In the genomic region with DNA sequence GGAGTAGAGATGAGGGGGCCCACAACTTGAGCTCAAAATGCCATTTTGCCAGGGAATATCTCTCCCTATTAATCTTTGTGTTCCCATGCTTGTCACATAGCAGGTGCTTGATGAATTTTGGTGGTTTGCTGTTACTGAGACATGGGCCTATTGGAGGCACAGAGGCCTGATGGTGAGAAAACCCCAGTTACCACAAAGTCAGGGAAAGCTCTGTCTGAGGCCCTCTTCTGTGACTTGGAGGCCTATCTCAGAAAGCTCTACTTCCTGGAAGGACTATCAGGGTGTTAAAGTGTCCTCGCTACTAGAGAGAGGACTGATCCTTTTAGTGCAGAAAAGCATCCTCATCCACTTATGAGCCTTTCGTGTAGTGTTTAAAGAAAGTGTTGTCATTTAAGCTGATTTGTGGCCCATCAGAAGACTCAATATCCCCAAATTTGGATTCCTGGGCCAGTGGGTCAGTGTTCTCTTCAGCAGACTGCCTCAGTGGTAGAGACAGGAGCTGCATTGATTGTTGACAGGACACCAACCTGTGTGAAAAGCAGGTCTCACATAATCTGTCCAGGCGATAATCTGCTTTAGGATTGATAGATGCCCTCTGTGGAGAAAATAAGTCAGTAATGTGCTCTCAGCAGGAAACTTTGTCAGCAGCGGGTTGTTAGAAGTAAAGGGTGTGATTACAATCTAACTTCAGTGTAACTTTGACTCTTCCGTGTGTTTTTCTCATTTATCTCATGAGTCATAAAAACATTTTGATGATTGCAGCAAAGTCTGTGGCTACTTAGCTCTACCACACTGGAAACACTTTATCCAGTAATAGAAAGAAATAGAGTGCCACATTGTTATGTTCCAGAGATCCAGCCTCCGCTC, we compare ENCODE assay signal across 10 cellular contexts.
DNase-seq lines count a peak whose midpoint lies in the region; ATAC-seq, FAIRE-seq and TF ChIP-seq lines count a peak whose summit lies in the region.
"Had no signal": no experiment of that assay in that cellular context is flagged by ENCODE, and none has a peak within 500 bp of the region (broad histone marks: within the 10 kb centered on the region; RNA-seq: fewer than 3 reads in every experiment).

No MANE protein-coding gene starts in this region.

- CTCF ChIA-PET in Caco-2 (lab: Charles Lee), result no interaction called here

- FAIRE-seq in small intestine (lab: Jason Lieb, UNC) (no peak), pancreas (lab: Jason Lieb, UNC) (no peak)

- BruUV-seq in Caco-2 (replicated peaks; lab: Mats Ljungman, UMichigan), result no TSS peak

- DNase-seq in activated CD4-positive, alpha-beta T cell treated with anti-CD3 and anti-CD28 coated beads for 48 hours, result peak; percentile 54
- no peak for DNase-seq in activated CD4-positive, alpha-beta T cell treated with anti-CD3 and anti-CD28 coated beads, Interleukin-2, amount 50 U/mL, for 1 hour
- no peak for DNase-seq in activated naive CD8-positive, alpha-beta T cell treated with anti-CD3 and anti-CD28 coated beads, Interleukin-2, amount 10 ng/mL, durations not matched to agents 7 days and 5 days
- DNase-seq in small intestine (peak; percentile 50), Caco-2 (no peak), pancreas (no peak)
- DNase-seq: Kasumi-1 had no signal

- 54 to 64% (median 57%) methylated on average over 6 of the region's 6 CpGs for WGBS in small intestine, 3 donors
- WGBS in pancreas, 2 donors, result 80 to 87% methylated on average over 6 of the region's 6 CpGs

- H3K27me3 ChIP-seq in small intestine (ENCODE audit: control insufficient read depth in 2 of 2, insufficient read depth in 2 of 2, low read length in 2 of 2), result no peaks in the 10 kb centered on the region
- no peaks in the 10 kb centered on the region for H3K27me3 ChIP-seq in Caco-2 (replicated peaks; ENCODE audit: control insufficient read depth, insufficient read depth, low read length)
- H3K27me3 ChIP-seq in pancreas, result no peaks in the 10 kb centered on the region
- H3K27me3 ChIP-seq: tibial nerve had no signal

- H3K4me3 ChIP-seq in small intestine (ENCODE audit: low read depth in 1 of 2, low read length in 2 of 2), result no peak overlapping the region
- no peak overlapping the region for H3K4me3 ChIP-seq in Caco-2 (ENCODE audit: low read depth, low read length)
- no peak overlapping the region for H3K4me3 ChIP-seq in pancreas
- H3K4me3 ChIP-seq: tibial nerve had no signal

- peak; percentile 56 for ATAC-seq in HG03565 (IDR thresholded peaks at IDR 0.05; ENCODE audit: unreplicated experiment)
- ATAC-seq in activated naive CD8-positive, alpha-beta T cell treated with anti-CD3 and anti-CD28 coated beads, Interleukin-2, amount 10 ng/mL, durations not matched to agents 7 days and 5 days (ENCODE audit: low read depth), result peak; percentile 62
- ATAC-seq in HG03108 (IDR thresholded peaks at IDR 0.05; ENCODE audit: unreplicated experiment), result no peak
- ATAC-seq in pancreas, result no peak

- H3K9me3 Mint-ChIP-seq in activated naive CD8-positive, alpha-beta T cell treated with anti-CD3 and anti-CD28 coated beads, Interleukin-2, amount 10 ng/mL, durations not matched to agents 7 days and 5 days, result peaks cover 4% of the 10 kb centered on the region
- no peaks in the 10 kb centered on the region for H3K9me3 Mint-ChIP-seq in Caco-2 (ENCODE audit: unreplicated experiment)

- peaks cover 72% of the 10 kb centered on the region for H3K4me1 Mint-ChIP-seq in activated naive CD8-positive, alpha-beta T cell treated with anti-CD3 and anti-CD28 coated beads, Interleukin-2, amount 10 ng/mL, durations not matched to agents 7 days and 5 days
- no peaks in the 10 kb centered on the region for H3K4me1 Mint-ChIP-seq in Caco-2 (ENCODE audit: low read depth, unreplicated experiment)

- H3K4me1 ChIP-seq in small intestine (ENCODE audit: control insufficient read depth in 2 of 2, insufficient read depth in 1 of 2, low read depth in 1 of 2, low read length in 1 of 2) (peaks cover 0 to 2% of the 10 kb centered on the region in 2 donors), Caco-2 (no peaks in the 10 kb centered on the region), pancreas (no peaks in the 10 kb centered on the region)

- H3K27ac Mint-ChIP-seq in activated naive CD8-positive, alpha-beta T cell treated with anti-CD3 and anti-CD28 coated beads, Interleukin-2, amount 10 ng/mL, durations not matched to agents 7 days and 5 days, result peak overlapping the region; percentile 97
- no peak overlapping the region for H3K27ac Mint-ChIP-seq in Caco-2 (ENCODE audit: unreplicated experiment)

- H3K36me3 Mint-ChIP-seq in activated naive CD8-positive, alpha-beta T cell treated with anti-CD3 and anti-CD28 coated beads, Interleukin-2, amount 10 ng/mL, durations not matched to agents 7 days and 5 days, result peaks cover 13% of the 10 kb centered on the region
- H3K36me3 Mint-ChIP-seq in Caco-2 (ENCODE audit: insufficient read depth, unreplicated experiment), result no peaks in the 10 kb centered on the region

- peak overlapping the region; percentile 64 for H3K4me3 Mint-ChIP-seq in activated naive CD8-positive, alpha-beta T cell treated with anti-CD3 and anti-CD28 coated beads, Interleukin-2, amount 10 ng/mL, durations not matched to agents 7 days and 5 days
- H3K4me3 Mint-ChIP-seq in Caco-2 (ENCODE audit: unreplicated experiment), result no peak overlapping the region

- H3K27ac ChIP-seq in small intestine (ENCODE audit: low read depth in 1 of 2, low read length in 1 of 2), result peak overlapping the region; percentile 34 to 79
- H3K27ac ChIP-seq in pancreas, result no peak overlapping the region

- POLR2A ChIA-PET in activated naive CD8-positive, alpha-beta T cell treated with anti-CD3 and anti-CD28 coated beads, Interleukin-2, amount 10 ng/mL, durations not matched to agents 7 days and 5 days (lab: Charles Lee), result interaction anchor here (0.6 to 2.4 kb wide), 8 partner anchors 9 to 120 kb away, joined by 3 to 15 read pairs (median 4); no protein-coding TSS in a partner anchor
- POLR2A ChIA-PET in Caco-2 (lab: Charles Lee), result no interaction called here

- TF ChIP-seq CTCF in Caco-2 (IDR thresholded peaks at IDR 0.05; ENCODE audit: insufficient read depth in 1 of 2, low read depth in 1 of 2, low read length in 1 of 2, severe bottlenecking in 1 of 2, unreplicated experiment in 1 of 2), result no peak
- no peak for TF ChIP-seq CTCF in pancreas (IDR thresholded peaks at IDR 0.05)

- no peaks in the 10 kb centered on the region for H3K36me3 ChIP-seq in small intestine (ENCODE audit: control insufficient read depth in 2 of 2, insufficient read depth in 2 of 2, low read length in 2 of 2)
- H3K36me3 ChIP-seq in Caco-2 (ENCODE audit: control insufficient read depth, insufficient read depth, low read length), result no peaks in the 10 kb centered on the region
- H3K36me3 ChIP-seq in pancreas, result no peaks in the 10 kb centered on the region
- H3K36me3 ChIP-seq: tibial nerve had no signal

- no peaks in the 10 kb centered on the region for H3K9me3 ChIP-seq in small intestine (ENCODE audit: control insufficient read depth, low read depth)
- H3K9me3 ChIP-seq in Caco-2, result no peaks in the 10 kb centered on the region
- H3K9me3 ChIP-seq in pancreas, result no peaks in the 10 kb centered on the region
- H3K9me3 ChIP-seq: tibial nerve had no signal

- H3K27me3 Mint-ChIP-seq in activated naive CD8-positive, alpha-beta T cell treated with anti-CD3 and anti-CD28 coated beads, Interleukin-2, amount 10 ng/mL, durations not matched to agents 7 days and 5 days, result no peaks in the 10 kb centered on the region
- H3K27me3 Mint-ChIP-seq in Caco-2 (ENCODE audit: insufficient read depth, unreplicated experiment), result peaks cover 12% of the 10 kb centered on the region

- intact Hi-C loops in Caco-2 (cut with micrococcal nuclease; ENCODE audit: unreplicated experiment), result no loop called here
- intact Hi-C loops in pancreas (cut with DNase I), result no loop called here

Comparison
In these comparisons a context has a peak if more than half of its experiments do, and no peak if none do; other contexts are left out.
1. DNase-seq: peak in activated CD4-positive, alpha-beta T cell treated with anti-CD3 and anti-CD28 coated beads for 48 hours (single experiment) and small intestine (single experiment); none in activated CD4-positive, alpha-beta T cell treated with anti-CD3 and anti-CD28 coated beads, Interleukin-2, amount 50 U/mL, for 1 hour (single experiment), activated naive CD8-positive, alpha-beta T cell treated with anti-CD3 and anti-CD28 coated beads, Interleukin-2, amount 10 ng/mL, durations not matched to agents 7 days and 5 days (single experiment), Caco-2 (0 of 2) and pancreas (0 of 6).
2. ATAC-seq: peak in HG03565 (single experiment) and activated naive CD8-positive, alpha-beta T cell treated with anti-CD3 and anti-CD28 coated beads, Interleukin-2, amount 10 ng/mL, durations not matched to agents 7 days and 5 days (single experiment); none in HG03108 (single experiment) and pancreas (0 of 4).
3. H3K27ac ChIP-seq: peak in small intestine (2 of 2); none in pancreas (0 of 4).